ENCODE assay signal across 18 cellular contexts in genomic region chr2:223058952-223059716, GRCh38. TPM values are rescaled to one million over a fixed set of nuclear protein-coding genes. Genes with fewer than 3 reads are reported as not detected.
A peak's percentile ranks its signal among the peaks of the same experiment; 100 is the strongest.
DNase-seq lines count a peak whose midpoint lies in the region; ATAC-seq, FAIRE-seq and TF ChIP-seq lines count a peak whose summit lies in the region.
"Had no signal": no experiment of that assay in that cellular context is flagged by ENCODE, and none has a peak within 500 bp of the region (broad histone marks: within the 10 kb centered on the region; RNA-seq: fewer than 3 reads in every experiment).

No MANE protein-coding gene starts in this region.

- H2AK5ac ChIP-seq in IMR-90 (ENCODE audit: low read depth, low read length) = no peak overlapping the region

- WGBS in IMR-90 (ENCODE audit: extremely low coverage in 2 of 2, insufficient read length in 1 of 2), 2 experiments = no CpG with 5 or more reads among the region's 2 CpGs

- H2AFZ ChIP-seq in IMR-90 (replicated peaks; ENCODE audit: low read length, poor library complexity) = no peak overlapping the region

- H3K18ac ChIP-seq in IMR-90 (ENCODE audit: low read depth, low read length) = no peak overlapping the region

- H4K91ac ChIP-seq in IMR-90 (ENCODE audit: insufficient read depth, low read depth, low read length) = no peak overlapping the region

- no peak overlapping the region for H3K56ac ChIP-seq in IMR-90 (ENCODE audit: extremely low read depth, insufficient read depth, low read length)

- TF ChIP-seq CTCF in A673 (conservative IDR thresholded peaks at IDR 0.05; ENCODE audit: low read depth, low read length) (no peak), IMR-90 (conservative IDR thresholded peaks at IDR 0.05; ENCODE audit: low read depth, low read length) (no peak), fibroblast of the aortic adventitia (IDR thresholded peaks at IDR 0.05; ENCODE audit: insufficient read depth, low read length) (no peak)

- no peak overlapping the region for H3K9ac ChIP-seq in IMR-90 (ENCODE audit: low read depth, low read length)

- H3K79me1 ChIP-seq in IMR-90 (ENCODE audit: low read depth in 1 of 2, low read length in 2 of 2) = peaks cover 0 to 8% of the 10 kb centered on the region in 2 experiments; a peak in 2 of 4 replicates

- H3K23ac ChIP-seq in IMR-90 (ENCODE audit: low read depth, low read length) = 0 out of 2 replicates have a peak overlapping the region, but pooled peaks have one; percentile 29

- H3K27ac ChIP-seq in A673 (ENCODE audit: low read depth, low read length, poor library complexity, severe bottlenecking) (peak overlapping the region; percentile 20), IMR-90 (ENCODE audit: insufficient read depth, low read length) (no peak overlapping the region)
- H3K27ac ChIP-seq: esophagus squamous epithelium, prostate gland had no signal

- BruUV-seq in A673 (replicated peaks; lab: Mats Ljungman, UMichigan) (no TSS peak), IMR-90 (replicated peaks; lab: Mats Ljungman, UMichigan) (no TSS peak)

- H3K4me1 ChIP-seq in A673 (ENCODE audit: insufficient read depth, low read length, poor library complexity, severe bottlenecking) = peaks cover 76% of the 10 kb centered on the region
- peaks cover 18% of the 10 kb centered on the region for H3K4me1 ChIP-seq in IMR-90 (ENCODE audit: control insufficient read depth, insufficient read depth, low read length)
- H3K4me1 ChIP-seq: prostate gland had no signal

- H3K27me3 ChIP-seq in A673 (replicated peaks; ENCODE audit: insufficient read depth, low read depth, low read length, poor library complexity) = no peaks in the 10 kb centered on the region
- H3K27me3 ChIP-seq in IMR-90 (ENCODE audit: control insufficient read depth, insufficient read depth, low read length) = no peaks in the 10 kb centered on the region
- H3K27me3 ChIP-seq: esophagus squamous epithelium had no signal

- no peak overlapping the region for H3K4ac ChIP-seq in IMR-90 (ENCODE audit: low read depth, low read length)

- no peak overlapping the region for H4K5ac ChIP-seq in IMR-90 (ENCODE audit: low read depth, low read length)

- intact Hi-C loops in A673 (cut with micrococcal nuclease; ENCODE audit: unreplicated experiment) = loop anchor here (5.0 kb wide), 2 partner anchors 33 to 138 kb away; no protein-coding TSS in a partner anchor
- intact Hi-C loops in IMR-90 (cut with micrococcal nuclease) = loop anchor here (10.0 kb wide), 2 partner anchors 406 to 556 kb away; no protein-coding TSS in a partner anchor
- intact Hi-C loops in cardiac septum (cut with DNase I) = loop anchor here (5.0 to 10.0 kb wide), 2 partner anchors 33 to 556 kb away; no protein-coding TSS in a partner anchor

- H2BK15ac ChIP-seq in IMR-90 (ENCODE audit: low read depth, low read length) = no peak overlapping the region

- no peak overlapping the region for H2AK9ac ChIP-seq in IMR-90 (replicated peaks; ENCODE audit: low read depth, low read length, poor library complexity)

- H3K36me3 ChIP-seq in A673 (ENCODE audit: insufficient read depth, low read length, poor library complexity, severe bottlenecking) (peaks cover 15% of the 10 kb centered on the region), IMR-90 (ENCODE audit: control insufficient read depth, insufficient read depth, low read length) (no peaks in the 10 kb centered on the region)
- H3K36me3 ChIP-seq: esophagus squamous epithelium, prostate gland had no signal

- DNase-seq in A673 (ENCODE audit: low spot score) (peak; percentile 63), IMR-90 (peak; percentile 61), RCC 7860 (ENCODE audit: low spot score) (peak; percentile 38), fibroblast of the aortic adventitia (ENCODE audit: low read depth) (peak; percentile 60), cardiac septum (ENCODE audit: low spot score) (no peak), NCI-H2107 (lab: John Stamatoyannopoulos, UW) (no peak), NCI-H2107 treated with DMSO at 0.1 percent for 48 hours (lab: John Stamatoyannopoulos, UW; ENCODE audit: unreplicated experiment) (no peak)
- DNase-seq: activated CD4-positive, alpha-beta T cell treated with anti-CD3 and anti-CD28 coated beads, Interleukin-2, amount 50 U/mL, for 4 hours; activated naive CD4-positive, alpha-beta T cell; esophagus squamous epithelium; GDM1; NCI-H1417 treated with DMSO at 0.1 percent for 48 hours; stimulated activated naive B cell treated with anti-CD40 and anti-IgM and Interleukin-4, amounts not matched to agents 10 μg/mL and 1 μg/mL and 100 μg/mL, for 72 hours had no signal

- 0 out of 2 replicates have a peak overlapping the region, but pooled peaks have one; percentile 28 for H3K4me2 ChIP-seq in IMR-90 (ENCODE audit: low read depth, low read length)

- in situ Hi-C loops in IMR-90 (cut with MboI; ENCODE audit: low sequenced_read_pairs) = no loop called here

- H3K9me3 ChIP-seq in A673 (ENCODE audit: low read depth, low read length, poor library complexity, severe bottlenecking) = no peaks in the 10 kb centered on the region
- no peaks in the 10 kb centered on the region for H3K9me3 ChIP-seq in IMR-90 (ENCODE audit: control insufficient read depth, insufficient read depth, low read length)
- H3K9me3 ChIP-seq: esophagus squamous epithelium, prostate gland had no signal

- dilution Hi-C loops in IMR-90 (cut with HindIII; ENCODE audit: low sequenced_read_pairs, unreplicated experiment) = no loop called here

- no peak overlapping the region for H2BK120ac ChIP-seq in IMR-90 (ENCODE audit: low read depth, low read length)

- H2BK20ac ChIP-seq in IMR-90 (ENCODE audit: low read depth, low read length) = no peak overlapping the region

- no peaks in the 10 kb centered on the region for H4K20me1 ChIP-seq in IMR-90 (ENCODE audit: insufficient read depth, low read length)

- no peak overlapping the region for H3K14ac ChIP-seq in IMR-90 (replicated peaks; ENCODE audit: low read depth, low read length)

- POLR2A ChIA-PET in A673 (lab: Charles Lee; ENCODE audit: low non-redundant PET) (no interaction called here), IMR-90 (lab: Charles Lee; ENCODE audit: unreplicated experiment) (interaction anchor here (0.6 kb wide), 1 partner anchor 60 kb away, joined by 3 read pairs; no protein-coding TSS in a partner anchor)

- no peak overlapping the region for H4K8ac ChIP-seq in IMR-90 (ENCODE audit: low read depth in 2 of 2, low read length in 2 of 2)

- H3K4me3 ChIP-seq in A673 (ENCODE audit: low read depth, low read length, poor library complexity, severe bottlenecking) (no peak overlapping the region), IMR-90 (ENCODE audit: insufficient read depth, low read depth, low read length) (no peak overlapping the region), fibroblast of the aortic adventitia (ENCODE audit: low read depth, low read length) (no peak overlapping the region)
- H3K4me3 ChIP-seq: esophagus squamous epithelium, prostate gland had no signal

- peaks cover 8% of the 10 kb centered on the region for H3K9me1 ChIP-seq in IMR-90 (ENCODE audit: insufficient read depth, low read length)

- H2BK5ac ChIP-seq in IMR-90 (ENCODE audit: low read depth, low read length, poor library complexity, severe bottlenecking) = no peak overlapping the region

- no peak for FAIRE-seq in RCC 7860 (lab: Jason Lieb, UNC)
- FAIRE-seq: GM18507, HTR-8/SVneo had no signal

- CTCF ChIA-PET in A673 (lab: Charles Lee) (interaction anchor here (1.1 kb wide), 1 partner anchor 87 kb away, joined by 3 read pairs; no protein-coding TSS in a partner anchor), IMR-90 (lab: Yijun Ruan, JAX) (no interaction called here)

- ATAC-seq in IMR-90 (ENCODE audit: low read depth) (no peak), esophagus mucosa (no peak)
- ATAC-seq: stimulated activated naive B cell treated with anti-CD40 and anti-IgM and Interleukin-4, amounts not matched to agents 10 μg/mL and 1 μg/mL and 100 μg/mL, for 72 hours had no signal

- TF ChIP-seq POLR2A in IMR-90 (IDR thresholded peaks at IDR 0.05; ENCODE audit: low read depth, low read length) = no peak

- no peak for TF ChIP-seq RAD21 in IMR-90 (IDR thresholded peaks at IDR 0.05; ENCODE audit: low read length)

TF ChIP-seq in IMR-90, 13 proteins besides CTCF, POLR2A, EP300 and RAD21:
- TF ChIP-seq CEBPB (IDR thresholded peaks at IDR 0.05; ENCODE audit: low read depth, low read length) (peak; percentile 30; the same call in 1 of the 2 replicates), USF2 (IDR thresholded peaks at IDR 0.05; ENCODE audit: low read depth, low read length) (peak; percentile 62), MAFK (IDR thresholded peaks at IDR 0.05; ENCODE audit: low read depth, low read length) (peak; percentile 22; the same call in 1 of the 2 replicates), SMC3 (IDR thresholded peaks at IDR 0.05; ENCODE audit: low read depth, low read length) (no peak), CHD1 (IDR thresholded peaks at IDR 0.05; ENCODE audit: low read depth, low read length) (no peak), NFE2L2 (IDR thresholded peaks at IDR 0.05; ENCODE audit: low read depth, low read length) (no peak)

RNA-seq across cellular contexts. Expression of gene KCNE4, which starts 7.1 kb away (rescaled TPM):
- 68.0 and 82.5 TPM in 2 replicates for total RNA-seq in A673 (2021)
- total RNA-seq in IMR-90 (2012; rRNA removed) = 6.6 and 8.3 TPM in 2 replicates
- 6.8 and 8.1 TPM in 2 replicates for polyA plus RNA-seq in IMR-90 (2012; rRNA removed)
- 7.4 and 17.0 TPM in 2 replicates for polyA plus RNA-seq in IMR-90 (2012; cell fraction: cytosol; rRNA removed)
- polyA plus RNA-seq in IMR-90 (2012; cell fraction: nucleus; rRNA removed; ENCODE audit: low replicate concordance) = 17.7 and 50.6 TPM in 2 replicates
- total RNA-seq in fibroblast of the aortic adventitia (ENCODE audit: low replicate concordance) = 4.1 and 22.2 TPM in 2 replicates
- 1.7 TPM for total RNA-seq in cardiac septum
- total RNA-seq in esophagus mucosa = 0.12 TPM
- total RNA-seq: T-helper 1 cell treated with Interleukin-12 subunit alpha and Interleukin-12 subunit beta and Interleukin-4 antibody, amounts not matched to agents 30 ng/mL and 1 ng/mL, for 36 hours had no signal

Comparison
In these comparisons a context has a peak if more than half of its experiments do, and no peak if none do; other contexts are left out.
1. DNase-seq: peak in A673 (single experiment), IMR-90 (single experiment), RCC 7860 (single experiment) and fibroblast of the aortic adventitia (single experiment); none in cardiac septum (single experiment), NCI-H2107 (single experiment) and NCI-H2107 treated with DMSO at 0.1 percent for 48 hours (single experiment).